ENCODE assay signal across 1 cellular context in the genomic region with DNA sequence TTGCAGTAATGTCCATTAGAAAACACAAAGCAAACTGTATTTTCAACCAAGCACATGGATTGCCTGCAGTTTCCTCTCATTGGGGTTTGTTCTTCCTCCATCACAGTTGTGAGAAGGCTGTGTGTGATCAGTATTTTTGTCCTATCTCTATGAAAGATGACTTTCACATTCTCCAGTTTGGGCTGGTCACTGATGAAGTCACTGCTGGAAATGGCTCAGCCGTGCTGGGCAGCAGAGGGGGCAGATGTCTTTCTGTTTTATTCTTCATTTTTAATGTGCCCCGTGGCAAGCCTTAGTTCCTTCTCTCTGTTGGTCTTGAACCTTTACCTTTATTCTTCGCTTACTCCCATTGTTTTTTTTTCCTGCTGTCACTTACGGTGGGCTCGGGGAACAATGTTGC.
TF ChIP-seq lines count a peak whose summit lies in the region.

No MANE protein-coding gene starts in this region.

TF ChIP-seq in WTC11, 78 proteins besides CTCF, POLR2A, EP300 and RAD21 (continued from another document):
- TF ChIP-seq OVOL2 (CRISPR knock-in tag; IDR thresholded peaks at IDR 0.05; ENCODE audit: borderline replicate concordance) = no peak
- no peak for TF ChIP-seq ZNF425 (CRISPR knock-in tag; conservative IDR thresholded peaks at IDR 0.05)
- TF ChIP-seq TEAD4 (CRISPR knock-in tag; IDR thresholded peaks at IDR 0.05) = no peak
- TF ChIP-seq IRF1 (CRISPR knock-in tag; IDR thresholded peaks at IDR 0.05) = no peak
